In the genomic region with DNA sequence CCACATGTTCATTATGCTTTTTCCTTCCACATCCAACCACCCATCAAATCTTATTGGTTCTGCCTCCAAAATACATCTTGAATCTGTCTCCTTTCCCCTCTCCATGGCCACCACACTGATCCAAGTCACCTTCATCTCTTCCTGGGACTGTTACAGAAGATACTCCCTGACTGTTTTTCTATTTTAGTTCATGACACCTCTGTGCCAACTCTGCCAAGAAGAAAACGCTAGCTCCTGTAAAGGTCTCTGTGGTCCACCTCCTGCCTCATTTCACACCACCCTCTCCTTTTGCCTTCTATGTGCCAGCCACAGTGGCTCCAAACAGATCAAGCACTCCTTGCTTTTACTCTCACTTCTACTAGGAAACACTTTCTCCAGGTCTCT, we compare ENCODE assay signal across 20 cellular contexts. TPM values are rescaled to one million over a fixed set of nuclear protein-coding genes. Genes with fewer than 3 reads are reported as not detected.
DNase-seq lines count a peak whose midpoint lies in the region; ATAC-seq and TF ChIP-seq lines count a peak whose summit lies in the region.
"Had no signal": no experiment of that assay in that cellular context is flagged by ENCODE, and none has a peak within 500 bp of the region (broad histone marks: within the 10 kb centered on the region; RNA-seq: fewer than 3 reads in every experiment).

No MANE protein-coding gene starts in this region.

- no peak for ATAC-seq in CD8-positive, alpha-beta T cell
- no peak for ATAC-seq in central memory CD8-positive, alpha-beta T cell (replicated peaks; ENCODE audit: extremely low read depth, poor library complexity, severe bottlenecking)
- ATAC-seq in stimulated activated effector memory CD8-positive, alpha-beta T cell treated with anti-CD3 and anti-CD28 coated beads, Interleukin-12 subunit alpha, Interleukin-12 subunit beta, amount 100 ng/mL, for 72 hours = no peak
- no peak for ATAC-seq in left ventricle myocardium superior
- ATAC-seq: Right ventricle myocardium inferior had no signal

- H3K27me3 Mint-ChIP-seq in activated naive CD4-positive, alpha-beta T cell treated with anti-CD3 and anti-CD28 coated beads, Interleukin-2, amount 50 U/mL, for 24 hours = no peaks in the 10 kb centered on the region
- no peaks in the 10 kb centered on the region for H3K27me3 Mint-ChIP-seq in activated naive CD4-positive, alpha-beta T cell treated with anti-CD3 and anti-CD28 coated beads for 36 hours (ENCODE audit: low read depth)
- no peaks in the 10 kb centered on the region for H3K27me3 Mint-ChIP-seq in CD8-positive, alpha-beta T cell (ENCODE audit: low read depth)
- H3K27me3 Mint-ChIP-seq in central memory CD8-positive, alpha-beta T cell = no peaks in the 10 kb centered on the region
- H3K27me3 Mint-ChIP-seq in activated T-helper 2 cell treated with anti-CD3 and anti-CD28 coated beads, Interferon-gamma antibody, Interleukin-2, Interleukin-4, amounts not matched to agents 10 μg/mL and 5 μg/mL and 100 μg/mL, durations not matched to agents 14 hours and 24 hours and 36 hours (ENCODE audit: low read depth) = no peaks in the 10 kb centered on the region

- intact Hi-C loops in activated naive CD4-positive, alpha-beta T cell treated with anti-CD3 and anti-CD28 coated beads for 36 hours (cut with micrococcal nuclease) = no loop called here
- intact Hi-C loops in CD8-positive, alpha-beta T cell (cut with DNase I, micrococcal nuclease) = no loop called here
- intact Hi-C loops in left ventricle myocardium superior (cut with micrococcal nuclease) = no loop called here
- intact Hi-C loops in activated T-helper 2 cell treated with anti-CD3 and anti-CD28 coated beads, Interferon-gamma antibody, Interleukin-2, Interleukin-4, amounts not matched to agents 10 μg/mL and 5 μg/mL and 100 μg/mL, durations not matched to agents 14 hours and 24 hours and 36 hours (cut with micrococcal nuclease) = no loop called here

- in situ Hi-C loops in GM13976 (cut with MboI; ENCODE audit: low sequenced_read_pairs, unreplicated experiment) = no loop called here

- no peaks in the 10 kb centered on the region for H3K9me3 ChIP-seq in CD8-positive, alpha-beta T cell (ENCODE audit: low read length)

- no peaks in the 10 kb centered on the region for H3K9me3 Mint-ChIP-seq in activated naive CD4-positive, alpha-beta T cell treated with anti-CD3 and anti-CD28 coated beads, Interleukin-2, amount 50 U/mL, for 24 hours
- H3K9me3 Mint-ChIP-seq in activated naive CD4-positive, alpha-beta T cell treated with anti-CD3 and anti-CD28 coated beads for 36 hours = no peaks in the 10 kb centered on the region
- no peaks in the 10 kb centered on the region for H3K9me3 Mint-ChIP-seq in CD8-positive, alpha-beta T cell
- no peaks in the 10 kb centered on the region for H3K9me3 Mint-ChIP-seq in central memory CD8-positive, alpha-beta T cell
- H3K9me3 Mint-ChIP-seq in stimulated activated effector memory CD8-positive, alpha-beta T cell treated with anti-CD3 and anti-CD28 coated beads, Interleukin-12 subunit alpha, Interleukin-12 subunit beta, amount 100 ng/mL, for 72 hours = no peaks in the 10 kb centered on the region
- no peaks in the 10 kb centered on the region for H3K9me3 Mint-ChIP-seq in activated T-helper 2 cell treated with anti-CD3 and anti-CD28 coated beads, Interferon-gamma antibody, Interleukin-2, Interleukin-4, amounts not matched to agents 10 μg/mL and 5 μg/mL and 100 μg/mL, durations not matched to agents 14 hours and 24 hours and 36 hours

- no peaks in the 10 kb centered on the region for H3K4me1 ChIP-seq in CD8-positive, alpha-beta T cell (ENCODE audit: insufficient read depth, low read length)

- POLR2A ChIA-PET in CD8-positive, alpha-beta T cell (lab: Charles Lee) = no interaction called here

- no peak overlapping the region for H3K27ac ChIP-seq in CD8-positive, alpha-beta T cell (ENCODE audit: low read depth, low read length)
- H3K27ac ChIP-seq: C4-2B had no signal

- H3K4me3 Mint-ChIP-seq in activated naive CD4-positive, alpha-beta T cell treated with anti-CD3 and anti-CD28 coated beads, Interleukin-2, amount 50 U/mL, for 24 hours = no peak overlapping the region
- no peak overlapping the region for H3K4me3 Mint-ChIP-seq in activated naive CD4-positive, alpha-beta T cell treated with anti-CD3 and anti-CD28 coated beads for 36 hours
- H3K4me3 Mint-ChIP-seq in CD8-positive, alpha-beta T cell = no peak overlapping the region
- no peak overlapping the region for H3K4me3 Mint-ChIP-seq in central memory CD8-positive, alpha-beta T cell
- H3K4me3 Mint-ChIP-seq in stimulated activated effector memory CD8-positive, alpha-beta T cell treated with anti-CD3 and anti-CD28 coated beads, Interleukin-12 subunit alpha, Interleukin-12 subunit beta, amount 100 ng/mL, for 72 hours = no peak overlapping the region
- no peak overlapping the region for H3K4me3 Mint-ChIP-seq in activated T-helper 2 cell treated with anti-CD3 and anti-CD28 coated beads, Interferon-gamma antibody, Interleukin-2, Interleukin-4, amounts not matched to agents 10 μg/mL and 5 μg/mL and 100 μg/mL, durations not matched to agents 14 hours and 24 hours and 36 hours (ENCODE audit: low read depth)

- no peaks in the 10 kb centered on the region for H3K4me1 Mint-ChIP-seq in activated naive CD4-positive, alpha-beta T cell treated with anti-CD3 and anti-CD28 coated beads, Interleukin-2, amount 50 U/mL, for 24 hours
- no peaks in the 10 kb centered on the region for H3K4me1 Mint-ChIP-seq in activated naive CD4-positive, alpha-beta T cell treated with anti-CD3 and anti-CD28 coated beads for 36 hours (ENCODE audit: low read depth)
- H3K4me1 Mint-ChIP-seq in CD8-positive, alpha-beta T cell (ENCODE audit: low read depth) = no peaks in the 10 kb centered on the region
- H3K4me1 Mint-ChIP-seq in central memory CD8-positive, alpha-beta T cell = peaks cover 5% of the 10 kb centered on the region
- no peaks in the 10 kb centered on the region for H3K4me1 Mint-ChIP-seq in stimulated activated effector memory CD8-positive, alpha-beta T cell treated with anti-CD3 and anti-CD28 coated beads, Interleukin-12 subunit alpha, Interleukin-12 subunit beta, amount 100 ng/mL, for 72 hours
- H3K4me1 Mint-ChIP-seq in activated T-helper 2 cell treated with anti-CD3 and anti-CD28 coated beads, Interferon-gamma antibody, Interleukin-2, Interleukin-4, amounts not matched to agents 10 μg/mL and 5 μg/mL and 100 μg/mL, durations not matched to agents 14 hours and 24 hours and 36 hours (ENCODE audit: low read depth) = no peaks in the 10 kb centered on the region

- TF ChIP-seq CTCF in CD8-positive, alpha-beta T cell (IDR thresholded peaks at IDR 0.05) = no peak
- no peak for TF ChIP-seq CTCF in GM13976 (IDR thresholded peaks at IDR 0.05; ENCODE audit: borderline replicate concordance, control extremely low read depth, extremely low read depth, insufficient read depth, missing control alignments)

- H3K27me3 ChIP-seq in CD8-positive, alpha-beta T cell (ENCODE audit: insufficient read depth, low read length) = no peaks in the 10 kb centered on the region

- no peak for DNase-seq in activated naive CD4-positive, alpha-beta T cell treated with anti-CD3 and anti-CD28 coated beads for 36 hours
- peak in 1 of 7 experiments; percentile 9 for DNase-seq in CD8-positive, alpha-beta T cell
- no peak for DNase-seq in central memory CD8-positive, alpha-beta T cell (ENCODE audit: low spot score in 2 of 2)
- DNase-seq in stimulated activated effector memory CD8-positive, alpha-beta T cell treated with anti-CD3 and anti-CD28 coated beads, Interleukin-12 subunit alpha, Interleukin-12 subunit beta, amount 100 ng/mL, for 72 hours (ENCODE audit: low spot score in 2 of 2) = peak in 1 of 2 donors; percentile 12
- DNase-seq in left ventricle myocardium superior (no peak), GM13976 (ENCODE audit: low spot score) (no peak)
- DNase-seq in activated T-helper 2 cell treated with anti-CD3 and anti-CD28 coated beads, Interferon-gamma antibody, Interleukin-2, Interleukin-4, amounts not matched to agents 10 μg/mL and 5 μg/mL and 100 μg/mL, durations not matched to agents 14 hours and 24 hours and 36 hours (ENCODE audit: low spot score) = no peak
- DNase-seq: AML-193, EL, GF-D8, KBM-7, NCI-H1092, NCI-H1436, NCI-H187 treated with DMSO at 0.1 percent for 48 hours, NCI-H2107, NCI-H446 treated with DMSO at 0.1 percent for 48 hours, NCI-H526 treated with DMSO at 0.1 percent for 48 hours had no signal

- CTCF ChIA-PET in activated naive CD4-positive, alpha-beta T cell treated with anti-CD3 and anti-CD28 coated beads for 36 hours (lab: Charles Lee) = no interaction called here
- CTCF ChIA-PET in CD8-positive, alpha-beta T cell (lab: Charles Lee) = no interaction called here

- no peak overlapping the region for H3K4me3 ChIP-seq in CD8-positive, alpha-beta T cell (ENCODE audit: low read depth, low read length)

- H3K36me3 Mint-ChIP-seq in activated naive CD4-positive, alpha-beta T cell treated with anti-CD3 and anti-CD28 coated beads, Interleukin-2, amount 50 U/mL, for 24 hours = peaks cover 30% of the 10 kb centered on the region
- peaks cover 36% of the 10 kb centered on the region for H3K36me3 Mint-ChIP-seq in activated naive CD4-positive, alpha-beta T cell treated with anti-CD3 and anti-CD28 coated beads for 36 hours (ENCODE audit: low read depth)
- H3K36me3 Mint-ChIP-seq in CD8-positive, alpha-beta T cell = peaks cover 82% of the 10 kb centered on the region
- peaks cover 42% of the 10 kb centered on the region for H3K36me3 Mint-ChIP-seq in central memory CD8-positive, alpha-beta T cell (ENCODE audit: insufficient read depth)
- H3K36me3 Mint-ChIP-seq in stimulated activated effector memory CD8-positive, alpha-beta T cell treated with anti-CD3 and anti-CD28 coated beads, Interleukin-12 subunit alpha, Interleukin-12 subunit beta, amount 100 ng/mL, for 72 hours = peaks cover 81% of the 10 kb centered on the region
- peaks cover 61% of the 10 kb centered on the region for H3K36me3 Mint-ChIP-seq in activated T-helper 2 cell treated with anti-CD3 and anti-CD28 coated beads, Interferon-gamma antibody, Interleukin-2, Interleukin-4, amounts not matched to agents 10 μg/mL and 5 μg/mL and 100 μg/mL, durations not matched to agents 14 hours and 24 hours and 36 hours (ENCODE audit: low read depth)

- peak overlapping the region; percentile 71 for H3K27ac Mint-ChIP-seq in activated naive CD4-positive, alpha-beta T cell treated with anti-CD3 and anti-CD28 coated beads, Interleukin-2, amount 50 U/mL, for 24 hours
- H3K27ac Mint-ChIP-seq in activated naive CD4-positive, alpha-beta T cell treated with anti-CD3 and anti-CD28 coated beads for 36 hours = no peak overlapping the region
- peak overlapping the region; percentile 50 for H3K27ac Mint-ChIP-seq in CD8-positive, alpha-beta T cell
- H3K27ac Mint-ChIP-seq in central memory CD8-positive, alpha-beta T cell (ENCODE audit: low read depth) = peak overlapping the region; percentile 0
- H3K27ac Mint-ChIP-seq in stimulated activated effector memory CD8-positive, alpha-beta T cell treated with anti-CD3 and anti-CD28 coated beads, Interleukin-12 subunit alpha, Interleukin-12 subunit beta, amount 100 ng/mL, for 72 hours = peak overlapping the region; percentile 19
- H3K27ac Mint-ChIP-seq in activated T-helper 2 cell treated with anti-CD3 and anti-CD28 coated beads, Interferon-gamma antibody, Interleukin-2, Interleukin-4, amounts not matched to agents 10 μg/mL and 5 μg/mL and 100 μg/mL, durations not matched to agents 14 hours and 24 hours and 36 hours = no peak overlapping the region

- H3K36me3 ChIP-seq in CD8-positive, alpha-beta T cell (ENCODE audit: insufficient read depth, low read length) = peaks cover 38% of the 10 kb centered on the region

RNA-seq across cellular contexts. Expression of a gene that starts 58.9 kb away (rescaled TPM):
- 1 to 10 TPM in 1 of 2 experiments, under 1 TPM in 1; 0.57 to 1.0 TPM for total RNA-seq in activated naive CD4-positive, alpha-beta T cell treated with anti-CD3 and anti-CD28 coated beads for 36 hours
- under 1 TPM; 0.43 to 0.69 TPM for total RNA-seq in CD8-positive, alpha-beta T cell
- 9.6 TPM for total RNA-seq in left ventricle myocardium superior
- total RNA-seq in activated T-helper 2 cell treated with anti-CD3 and anti-CD28 coated beads, Interferon-gamma antibody, Interleukin-2, Interleukin-4, amounts not matched to agents 10 μg/mL and 5 μg/mL and 100 μg/mL, durations not matched to agents 14 hours and 24 hours and 36 hours = 0.60 and 1.5 TPM in 2 replicates

Comparison
In these comparisons a context has a peak if more than half of its experiments do, and no peak if none do; other contexts are left out.
1. H3K27ac Mint-ChIP-seq: peak in activated naive CD4-positive, alpha-beta T cell treated with anti-CD3 and anti-CD28 coated beads, Interleukin-2, amount 50 U/mL, for 24 hours (single experiment), CD8-positive, alpha-beta T cell (single experiment), central memory CD8-positive, alpha-beta T cell (single experiment) and stimulated activated effector memory CD8-positive, alpha-beta T cell treated with anti-CD3 and anti-CD28 coated beads, Interleukin-12 subunit alpha, Interleukin-12 subunit beta, amount 100 ng/mL, for 72 hours (single experiment); none in activated naive CD4-positive, alpha-beta T cell treated with anti-CD3 and anti-CD28 coated beads for 36 hours (single experiment) and activated T-helper 2 cell treated with anti-CD3 and anti-CD28 coated beads, Interferon-gamma antibody, Interleukin-2, Interleukin-4, amounts not matched to agents 10 μg/mL and 5 μg/mL and 100 μg/mL, durations not matched to agents 14 hours and 24 hours and 36 hours (single experiment).